Comparison of ENCODE assay signal across 16 cellular contexts in the genomic region with DNA sequence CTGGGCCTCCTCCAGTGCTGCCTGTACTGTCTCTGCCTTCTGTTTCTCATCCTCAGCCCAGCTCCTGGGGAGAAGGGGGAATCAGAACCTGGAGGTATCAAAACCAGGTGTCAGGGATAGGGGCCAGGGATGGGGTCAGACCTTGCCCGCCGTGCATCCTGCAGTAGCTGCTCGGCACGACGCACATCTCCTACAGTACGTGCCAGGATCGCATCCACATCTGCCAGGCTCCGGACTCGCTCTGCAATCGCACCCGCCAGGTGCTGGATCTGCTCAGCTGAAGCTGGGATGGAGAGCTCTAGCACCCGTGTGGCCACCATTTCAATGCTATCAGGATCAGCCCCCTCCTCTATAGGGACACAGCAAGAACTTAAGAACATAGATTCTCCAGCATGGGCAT. TPM values are rescaled to one million over a fixed set of nuclear protein-coding genes. Genes with fewer than 3 reads are reported as not detected.
DNase-seq lines count a peak whose midpoint lies in the region; TF ChIP-seq lines count a peak whose summit lies in the region.
"Had no signal": no experiment of that assay in that cellular context is flagged by ENCODE, and none has a peak within 500 bp of the region (broad histone marks: within the 10 kb centered on the region; RNA-seq: fewer than 3 reads in every experiment).

No MANE protein-coding gene starts in this region.

- no peak overlapping the region for H3K9ac ChIP-seq in endodermal cell (ENCODE audit: extremely low read depth, low read length, poor library complexity, severe bottlenecking)
- H3K9ac ChIP-seq: GM23248 had no signal

- H3K9me3 ChIP-seq in endodermal cell (ENCODE audit: control insufficient read depth, low read length) (no peaks in the 10 kb centered on the region), sigmoid colon (no peaks in the 10 kb centered on the region)

- H3K27me3 Mint-ChIP-seq in activated CD4-positive, alpha-beta T cell treated with anti-CD3 and anti-CD28 coated beads, Interleukin-2, amount 10 ng/mL, durations not matched to agents 7 days and 5 days: no peaks in the 10 kb centered on the region
- no peaks in the 10 kb centered on the region for H3K27me3 Mint-ChIP-seq in endodermal cell (ENCODE audit: insufficient read depth)

- TF ChIP-seq EP300 in sigmoid colon (IDR thresholded peaks at IDR 0.05): no peak

- H3K4me3 Mint-ChIP-seq in activated CD4-positive, alpha-beta T cell treated with anti-CD3 and anti-CD28 coated beads, Interleukin-2, amount 10 ng/mL, durations not matched to agents 7 days and 5 days: peak overlapping the region; percentile 91
- H3K4me3 Mint-ChIP-seq in endodermal cell: peak overlapping the region; percentile 76

- DNase-seq in activated CD4-positive, alpha-beta T cell treated with anti-CD3 and anti-CD28 coated beads, Interleukin-2, amount 10 ng/mL, durations not matched to agents 7 days and 5 days: no peak
- no peak for DNase-seq in activated CD4-positive, alpha-beta T cell treated with anti-CD3 and anti-CD28 coated beads, Interleukin-2, amount 50 U/mL, for 48 hours
- DNase-seq in endodermal cell: no peak
- DNase-seq in sigmoid colon: no peak
- no peak for DNase-seq in NCI-H2196 (lab: John Stamatoyannopoulos, UW; ENCODE audit: unreplicated experiment)
- DNase-seq in ACHN: no peak
- no peak for DNase-seq in middle frontal gyrus (ENCODE audit: extremely low spot score, low spot score)
- DNase-seq: activated CD8-positive, alpha-beta memory T cell treated with anti-CD3 and anti-CD28 coated beads for 24 hours; amygdala; DMS 273 treated with DMSO at 0.1 percent for 48 hours; KG1; NCI-H1436; small intestine had no signal

- 95 to 99% methylated on average over 10 to 12 of the region's 12 CpGs for WGBS in endodermal cell (ENCODE audit: insufficient coverage in 1 of 2, insufficient read length in 1 of 2), 2 experiments
- 97% methylated on average over 12 of the region's 12 CpGs for WGBS in sigmoid colon, 2 donors

- POLR2A ChIA-PET in activated CD4-positive, alpha-beta T cell treated with anti-CD3 and anti-CD28 coated beads, Interleukin-2, amount 10 ng/mL, durations not matched to agents 7 days and 5 days (lab: Charles Lee): no interaction called here

- peaks cover 23% of the 10 kb centered on the region for H3K4me1 Mint-ChIP-seq in activated CD4-positive, alpha-beta T cell treated with anti-CD3 and anti-CD28 coated beads, Interleukin-2, amount 10 ng/mL, durations not matched to agents 7 days and 5 days
- H3K4me1 Mint-ChIP-seq in endodermal cell: peaks cover 4% of the 10 kb centered on the region

- H3K27me3 ChIP-seq in endodermal cell (ENCODE audit: control insufficient read depth, insufficient read depth, low read length, poor library complexity, severe bottlenecking): no peaks in the 10 kb centered on the region
- H3K27me3 ChIP-seq in sigmoid colon: no peaks in the 10 kb centered on the region

- H3K36me3 ChIP-seq in endodermal cell (ENCODE audit: control insufficient read depth, insufficient read depth, low read length) (peaks cover 50% of the 10 kb centered on the region), sigmoid colon (peaks cover 61 to 80% (median 71%) of the 10 kb centered on the region in 4 donors)

- in situ Hi-C loops in ACHN (cut with HindIII; ENCODE audit: low pct_ligation_motif_present, low pct_unique_long_range_greater_than_20kb, low sequenced_read_pairs): no loop called here

- CTCF ChIA-PET in activated CD4-positive, alpha-beta T cell treated with anti-CD3 and anti-CD28 coated beads, Interleukin-2, amount 10 ng/mL, durations not matched to agents 7 days and 5 days (lab: Charles Lee): interaction anchor here (1.0 to 3.8 kb wide), 6 partner anchors 8 to 49 kb away, joined by 3 to 17 read pairs (median 8); partner anchors contain the start of genes KLHDC8B, LAMB2 and QRICH1

- H3K4me3 ChIP-seq in endodermal cell (ENCODE audit: low read length) (no peak overlapping the region), sigmoid colon (no peak overlapping the region)
- H3K4me3 ChIP-seq: GM23248 had no signal

- no peaks in the 10 kb centered on the region for H3K9me3 Mint-ChIP-seq in activated CD4-positive, alpha-beta T cell treated with anti-CD3 and anti-CD28 coated beads, Interleukin-2, amount 10 ng/mL, durations not matched to agents 7 days and 5 days
- H3K9me3 Mint-ChIP-seq in endodermal cell: no peaks in the 10 kb centered on the region

- intact Hi-C loops in sigmoid colon (cut with DNase I): no loop called here

- peaks cover 19% of the 10 kb centered on the region for H3K36me3 Mint-ChIP-seq in activated CD4-positive, alpha-beta T cell treated with anti-CD3 and anti-CD28 coated beads, Interleukin-2, amount 10 ng/mL, durations not matched to agents 7 days and 5 days (ENCODE audit: low read depth)
- peaks cover 30% of the 10 kb centered on the region for H3K36me3 Mint-ChIP-seq in endodermal cell (ENCODE audit: low read depth)

- peak overlapping the region; percentile 98 for H3K27ac ChIP-seq in VCaP
- no peak overlapping the region for H3K27ac ChIP-seq in endodermal cell (ENCODE audit: low read depth, low read length)
- peak overlapping the region in 3 of 4 donors; percentile 93 to 98 (median 96) for H3K27ac ChIP-seq in sigmoid colon

- TF ChIP-seq CTCF in VCaP (conservative IDR thresholded peaks at IDR 0.05): no peak
- TF ChIP-seq CTCF in endodermal cell (conservative IDR thresholded peaks at IDR 0.05): no peak
- TF ChIP-seq CTCF in sigmoid colon (IDR thresholded peaks at IDR 0.05): no peak

- peak overlapping the region; percentile 94 for H3K27ac Mint-ChIP-seq in activated CD4-positive, alpha-beta T cell treated with anti-CD3 and anti-CD28 coated beads, Interleukin-2, amount 10 ng/mL, durations not matched to agents 7 days and 5 days
- no peak overlapping the region for H3K27ac Mint-ChIP-seq in endodermal cell

- peaks cover 4% of the 10 kb centered on the region for H3K4me1 ChIP-seq in endodermal cell (ENCODE audit: control insufficient read depth, insufficient read depth, low read length)
- H3K4me1 ChIP-seq in sigmoid colon: peaks cover 0 to 30% (median 23%) of the 10 kb centered on the region in 4 donors

- TF ChIP-seq POLR2A in sigmoid colon (IDR thresholded peaks at IDR 0.05): no peak

RNA-seq across cellular contexts. Expression of gene USP19, which starts 1.4 kb away (rescaled TPM):
- total RNA-seq in activated CD4-positive, alpha-beta T cell treated with anti-CD3 and anti-CD28 coated beads, Interleukin-2, amount 10 ng/mL, durations not matched to agents 7 days and 5 days: 10 to 100 TPM; 63.5 to 72.6 TPM
- 10 to 100 TPM; 61.5 to 63.2 TPM for total RNA-seq in endodermal cell
- polyA plus RNA-seq in endodermal cell (2013, experiment 1 of 2): 50.7 TPM
- polyA plus RNA-seq in endodermal cell (2013, experiment 2 of 2): 43.1 TPM
- 10 to 100 TPM; 48.2 to 98.4 (median 55.7) TPM for total RNA-seq in sigmoid colon
- polyA plus RNA-seq in sigmoid colon: 10 to 100 TPM; 22.2 to 33.8 (median 27.3) TPM

RNA-seq across cellular contexts. Expression of gene LAMB2, which starts 10.8 kb away (rescaled TPM):
- total RNA-seq in activated CD4-positive, alpha-beta T cell treated with anti-CD3 and anti-CD28 coated beads, Interleukin-2, amount 10 ng/mL, durations not matched to agents 7 days and 5 days: not detected
- total RNA-seq in endodermal cell (10 to 100 TPM; 83.6 to 97.8 TPM), sigmoid colon (100 to 1,000 TPM; 252 to 612 (median 330) TPM)
- polyA plus RNA-seq in endodermal cell (2013, experiment 1 of 2): 159 TPM
- polyA plus RNA-seq in endodermal cell (2013, experiment 2 of 2): 154 TPM
- polyA plus RNA-seq in sigmoid colon: 10 to 100 TPM; 10.2 to 85.0 (median 26.6) TPM
- total RNA-seq: T-helper 2 cell treated with Interferon-gamma antibody and Interleukin-4, amounts not matched to agents 100 ng/mL and 5 ng/mL, for 36 hours had no signal

RNA-seq across cellular contexts. Expression of gene QARS1, which starts 17.5 kb away (rescaled TPM):
- 100 to 1,000 TPM; 246 to 326 TPM for total RNA-seq in activated CD4-positive, alpha-beta T cell treated with anti-CD3 and anti-CD28 coated beads, Interleukin-2, amount 10 ng/mL, durations not matched to agents 7 days and 5 days
- total RNA-seq in endodermal cell: 100 to 1,000 TPM; 314 to 358 TPM
- polyA plus RNA-seq in endodermal cell (2013, experiment 1 of 2): 290 TPM
- polyA plus RNA-seq in endodermal cell (2013, experiment 2 of 2): 278 TPM
- 100 to 1,000 TPM; 158 to 262 (median 202) TPM for total RNA-seq in sigmoid colon
- polyA plus RNA-seq in sigmoid colon: 100 to 1,000 TPM; 243 to 363 (median 245) TPM

RNA-seq across cellular contexts. Expression of gene QRICH1, which starts 28.2 kb away (rescaled TPM):
- total RNA-seq in activated CD4-positive, alpha-beta T cell treated with anti-CD3 and anti-CD28 coated beads, Interleukin-2, amount 10 ng/mL, durations not matched to agents 7 days and 5 days: 100 to 1,000 TPM; 140 to 164 TPM
- total RNA-seq in endodermal cell (100 to 1,000 TPM; 127 to 155 TPM), sigmoid colon (100 to 1,000 TPM in 2 of 4 donors, 10 to 100 TPM in 2; 68.4 to 255 (median 135) TPM)
- 108 TPM for polyA plus RNA-seq in endodermal cell (2013, experiment 1 of 2)
- polyA plus RNA-seq in endodermal cell (2013, experiment 2 of 2): 96.8 TPM
- 10 to 100 TPM; 16.8 to 43.1 (median 18.0) TPM for polyA plus RNA-seq in sigmoid colon

RNA-seq across cellular contexts. Expression of gene CCDC71, which starts 44.1 kb away (rescaled TPM):
- 10 to 100 TPM; 21.7 to 22.2 TPM for total RNA-seq in activated CD4-positive, alpha-beta T cell treated with anti-CD3 and anti-CD28 coated beads, Interleukin-2, amount 10 ng/mL, durations not matched to agents 7 days and 5 days
- total RNA-seq in endodermal cell (10 to 100 TPM; 23.4 to 25.7 TPM), sigmoid colon (10 to 100 TPM; 12.5 to 27.3 (median 16.4) TPM)
- polyA plus RNA-seq in endodermal cell (2013, experiment 1 of 2): 25.0 TPM
- 22.0 TPM for polyA plus RNA-seq in endodermal cell (2013, experiment 2 of 2)
- polyA plus RNA-seq in sigmoid colon: 10 to 100 TPM; 13.4 to 23.0 (median 15.6) TPM

Comparison
In these comparisons a context has a peak if more than half of its experiments do, and no peak if none do; other contexts are left out.
1. RNA of gene LAMB2, which starts 10.8 kb away (total RNA-seq): 252 to 612 TPM in sigmoid colon and 83.6 to 97.8 TPM in endodermal cell; not detected in activated CD4-positive, alpha-beta T cell treated with anti-CD3 and anti-CD28 coated beads, Interleukin-2, amount 10 ng/mL, durations not matched to agents 7 days and 5 days; every median in the first group is over 10 times any median in the second.